30 cellular contexts compared by ENCODE assay signal in genomic region chr13:65236841-65237418, GRCh38.
DNase-seq lines count a peak whose midpoint lies in the region; FAIRE-seq and TF ChIP-seq lines count a peak whose summit lies in the region.
"Had no signal": no experiment of that assay in that cellular context is flagged by ENCODE, and none has a peak within 500 bp of the region (broad histone marks: within the 10 kb centered on the region; RNA-seq: fewer than 3 reads in every experiment).

No MANE protein-coding gene starts in this region.

- H3K4me1 ChIP-seq in HUES64 (ENCODE audit: insufficient read depth, low read length), result no peaks in the 10 kb centered on the region
- peaks cover 0 to 2% (median 0%) of the 10 kb centered on the region in 4 experiments; a peak in 1 of 7 replicates for H3K4me1 ChIP-seq in H1 (replicated peaks in 1 of 4; ENCODE audit: control insufficient read depth in 3 of 4, insufficient read depth in 4 of 4, low read length in 3 of 4)
- no peaks in the 10 kb centered on the region for H3K4me1 ChIP-seq in neural progenitor cell
- no peaks in the 10 kb centered on the region for H3K4me1 ChIP-seq in H9 (ENCODE audit: insufficient read depth, low read length)
- H3K4me1 ChIP-seq: BLaER1, SJSA1 had no signal

- H2BK20ac ChIP-seq in H1 (ENCODE audit: low read length), result no peak overlapping the region
- no peak overlapping the region for H2BK20ac ChIP-seq in H9 (ENCODE audit: low read depth, low read length, poor library complexity, severe bottlenecking)

- no peak overlapping the region for H3K4ac ChIP-seq in H1 (replicated peaks; ENCODE audit: insufficient read length, low read depth, low read length)
- no peak overlapping the region for H3K4ac ChIP-seq in H9 (ENCODE audit: low read depth, low read length)

- no peak for TF ChIP-seq CTCF in H1 (IDR thresholded peaks at IDR 0.05; ENCODE audit: control extremely low read depth in 1 of 3, insufficient read depth in 1 of 3, low read depth in 1 of 3, low read length in 3 of 3)
- no peak for TF ChIP-seq CTCF in neural progenitor cell (IDR thresholded peaks at IDR 0.05)
- TF ChIP-seq CTCF in H9 (conservative IDR thresholded peaks at IDR 0.05), result no peak

- TF ChIP-seq RAD21 in H1 (IDR thresholded peaks at IDR 0.05 in 1 of 2, conservative IDR thresholded peaks at IDR 0.05 in 1 of 2; ENCODE audit: low read depth in 2 of 2, low read length in 2 of 2), result 0 out of 4 replicates have a peak, but pooled peaks of 1 of the 2 experiments have one; percentile 2

- H3T11ph ChIP-seq in H9 (ENCODE audit: low read length), result no peak overlapping the region

- H3K9me3 Mint-ChIP-seq in neural progenitor cell, result peaks cover 17% of the 10 kb centered on the region
- peaks cover 12 to 38% of the 10 kb centered on the region in 2 experiments for H3K9me3 Mint-ChIP-seq in H9

- H4K8ac ChIP-seq in H1 (ENCODE audit: extremely low read depth, insufficient read depth, low read length) (no peak overlapping the region), H9 (replicated peaks; ENCODE audit: insufficient read length, low read depth, low read length) (no peak overlapping the region)

- H2AK5ac ChIP-seq in H1 (ENCODE audit: low read depth, low read length), result no peak overlapping the region
- no peak overlapping the region for H2AK5ac ChIP-seq in H9 (ENCODE audit: insufficient read length, low read length)

- H4K20me1 ChIP-seq in H1 (replicated peaks in 1 of 2; ENCODE audit: control insufficient read depth in 1 of 2, insufficient read depth in 2 of 2, low read length in 2 of 2) (no peaks in the 10 kb centered on the region), neural progenitor cell (ENCODE audit: low read depth) (no peaks in the 10 kb centered on the region), H9 (ENCODE audit: control insufficient read depth, insufficient read depth, insufficient read length) (no peaks in the 10 kb centered on the region)
- H4K20me1 ChIP-seq: BLaER1 had no signal

- H2BK5ac ChIP-seq in H1 (ENCODE audit: low read depth, low read length) (no peak overlapping the region), H9 (ENCODE audit: insufficient read length, low read length) (no peak overlapping the region)

- H3K9me3 ChIP-seq in HUES64 (ENCODE audit: insufficient read depth, low read depth, low read length) (peaks cover 18% of the 10 kb centered on the region; the same call in 1 of the 2 replicates), H1 (ENCODE audit: insufficient read depth in 2 of 2, low read depth in 1 of 2, low read length in 1 of 2) (no peaks in the 10 kb centered on the region), neural progenitor cell (ENCODE audit: low read depth) (no peaks in the 10 kb centered on the region), H9 (ENCODE audit: control insufficient read depth, low read depth, low read length) (peaks cover 8% of the 10 kb centered on the region)
- H3K9me3 ChIP-seq: SJSA1 had no signal

- H3K27ac Mint-ChIP-seq in neural progenitor cell (no peak overlapping the region), H9 (peak overlapping the region in 1 of 3 experiments; percentile 94; a peak in 2 of 7 replicates)
- H3K27ac Mint-ChIP-seq: CD4-positive, CD25-positive, alpha-beta regulatory T cell; IgD-negative memory B cell had no signal

- H3K4me1 Mint-ChIP-seq in neural progenitor cell (no peaks in the 10 kb centered on the region), H9 (peaks cover 13 to 19% of the 10 kb centered on the region in 2 experiments)

- H3K56ac ChIP-seq in H1 (replicated peaks; ENCODE audit: insufficient read length, low read depth, low read length), result no peak overlapping the region
- H3K56ac ChIP-seq in H9 (ENCODE audit: insufficient read length, low read depth, low read length), result no peak overlapping the region

- H3K14ac ChIP-seq in H1 (ENCODE audit: insufficient read length), result no peak overlapping the region
- no peak overlapping the region for H3K14ac ChIP-seq in H9 (ENCODE audit: insufficient read depth, low read length)

- H3K9ac ChIP-seq in HUES64 (ENCODE audit: low read depth, low read length) (no peak overlapping the region), H1 (replicated peaks in 1 of 4; ENCODE audit: extremely low read depth in 1 of 4, low read depth in 3 of 4, low read length in 3 of 4) (no peak overlapping the region), neural progenitor cell (no peak overlapping the region), H9 (ENCODE audit: extremely low read depth, insufficient read length, low read length) (no peak overlapping the region)
- H3K9ac ChIP-seq: BLaER1, KMS-11 had no signal

- FAIRE-seq in H1 (lab: Jason Lieb, UNC), result peak; percentile 72
- FAIRE-seq: D721Med, GM12878, H54 had no signal

- no peaks in the 10 kb centered on the region for H3K36me3 Mint-ChIP-seq in neural progenitor cell
- peaks cover 9 to 27% (median 21%) of the 10 kb centered on the region in 3 experiments for H3K36me3 Mint-ChIP-seq in H9 (ENCODE audit: insufficient read depth in 1 of 3, low read depth in 3 of 3)
- H3K36me3 Mint-ChIP-seq: CD4-positive, CD25-positive, alpha-beta regulatory T cell had no signal

- no peak overlapping the region for H2BK15ac ChIP-seq in H1 (ENCODE audit: low read length)
- H2BK15ac ChIP-seq in H9 (ENCODE audit: low read depth, low read length), result no peak overlapping the region

- H3K27ac ChIP-seq in HUES64 (ENCODE audit: low read depth, low read length) (peak overlapping the region; percentile 52; the same call in 1 of the 2 replicates), H1 (ENCODE audit: low read depth, low read length) (no peak overlapping the region), neural progenitor cell (no peak overlapping the region), H9 (ENCODE audit: insufficient read length, low read depth, low read length) (no peak overlapping the region)
- H3K27ac ChIP-seq: BLaER1, KMS-11, SJSA1 had no signal

- CTCF ChIA-PET in H1 (lab: Charles Lee; ENCODE audit: partially characterized antibody), result no interaction called here

- H3K27me3 Mint-ChIP-seq in neural progenitor cell (ENCODE audit: insufficient read depth, low read depth) (no peaks in the 10 kb centered on the region), H9 (ENCODE audit: low read depth) (no peaks in the 10 kb centered on the region)
- H3K27me3 Mint-ChIP-seq: CD4-positive, CD25-positive, alpha-beta regulatory T cell; IgD-negative memory B cell had no signal

- no peak overlapping the region; a peak in 1 of 4 replicates for H3K4me2 ChIP-seq in H1 (ENCODE audit: insufficient read depth in 1 of 2, low read depth in 2 of 2, low read length in 2 of 2)
- H3K4me2 ChIP-seq in neural progenitor cell, result no peak overlapping the region
- H3K4me2 ChIP-seq in H9 (ENCODE audit: insufficient read depth, insufficient read length, low read length), result no peak overlapping the region
- H3K4me2 ChIP-seq: BLaER1, KMS-11 had no signal

- H3K23ac ChIP-seq in H1 (ENCODE audit: insufficient read length) (no peak overlapping the region), H9 (ENCODE audit: insufficient read length, low read depth, low read length) (no peak overlapping the region)

- H4K5ac ChIP-seq in H1 (ENCODE audit: insufficient read length, low read depth, low read length) (no peak overlapping the region), H9 (ENCODE audit: insufficient read length, low read depth, low read length) (no peak overlapping the region)

- H3K4me3 Mint-ChIP-seq in neural progenitor cell, result no peak overlapping the region
- H3K4me3 Mint-ChIP-seq in H9, result no peak overlapping the region
- H3K4me3 Mint-ChIP-seq: CD4-positive, CD25-positive, alpha-beta regulatory T cell had no signal

- TF ChIP-seq EP300 in H1 (IDR thresholded peaks at IDR 0.05; ENCODE audit: borderline replicate concordance in 1 of 2, low read depth in 2 of 2, low read length in 2 of 2), result peak; percentile 15 to 93; a peak in 1 of 3 replicates

- DNase-seq in NCI-H748 (lab: John Stamatoyannopoulos, UW; ENCODE audit: unreplicated experiment), result peak; percentile 10
- no peak for DNase-seq in NCI-H748 treated with DMSO at 0.1 percent for 48 hours (lab: John Stamatoyannopoulos, UW)
- DNase-seq in H1 (ENCODE audit: low read depth in 1 of 2, low spot score in 2 of 2), result peak in 1 of 2 experiments; percentile 48
- peak; percentile 3 for DNase-seq in neural progenitor cell (ENCODE audit: low spot score)
- no peak for DNase-seq in H9
- DNase-seq in NCI-H2171 (lab: John Stamatoyannopoulos, UW), result no peak
- DNase-seq in NK-92 (lab: John Stamatoyannopoulos, UW; ENCODE audit: unreplicated experiment), result no peak
- DNase-seq: 8988T; CD4-positive, CD25-positive, alpha-beta regulatory T cell; GDM1; MM.1S; NCI-H1048; NCI-H1417 treated with DMSO at 0.1 percent for 48 hours; NCI-H1694 treated with DMSO at 0.1 percent for 48 hours; NCI-H2081; NCI-H2171 treated with DMSO at 0.1 percent for 48 hours; NCI-H345; NCI-H510A treated with DMSO at 0.1 percent for 48 hours; NCI-H774; NK-92 treated with Interleukin-12 subunit alpha and Interleukin-12 subunit beta, amount 100 ng/mL, for 24 hours; Right ventricle myocardium superior; RPMI8226 had no signal

- no peak overlapping the region for H4K91ac ChIP-seq in H1 (replicated peaks; ENCODE audit: insufficient read length, low read length)
- H4K91ac ChIP-seq in H9 (ENCODE audit: insufficient read length, low read depth, low read length), result no peak overlapping the region

- H2BK120ac ChIP-seq in H1 (replicated peaks; ENCODE audit: low read depth, low read length) (no peak overlapping the region), H9 (ENCODE audit: low read depth, low read length, poor library complexity, severe bottlenecking) (no peak overlapping the region)

- POLR2A ChIA-PET in H1 (lab: Charles Lee; ENCODE audit: partially characterized antibody), result no interaction called here

- TF ChIP-seq POLR2A in H1 (IDR thresholded peaks at IDR 0.05; ENCODE audit: control extremely low read depth in 1 of 2, low read depth in 2 of 2, low read length in 2 of 2), result no peak

- 93% methylated on average over 6 of the region's 6 CpGs for WGBS in HUES64
- 56% methylated on average over 6 of the region's 6 CpGs; no CpG with 5 or more reads in 1 of the 2 experiments for WGBS in H1 (ENCODE audit: extremely low coverage in 1 of 2, insufficient coverage in 1 of 2, insufficient read length in 1 of 2, insufficient replicate concordance in 2 of 2, low coverage in 1 of 2, low lambda C conversion rate in 2 of 2, missing lambda C conversion rate in 1 of 2), 2 experiments
- WGBS in H9 (ENCODE audit: extremely low coverage, insufficient read length, low lambda C conversion rate), result no CpG with 5 or more reads among the region's 6 CpGs

- H3K18ac ChIP-seq in H1 (ENCODE audit: extremely low read depth, low read length) (no peak overlapping the region), H9 (ENCODE audit: insufficient read length, low read depth, low read length) (no peak overlapping the region)

- H2BK12ac ChIP-seq in H1 (ENCODE audit: low read depth, low read length), result no peak overlapping the region
- H2BK12ac ChIP-seq in H9 (ENCODE audit: insufficient read length, low read depth, low read length), result no peak overlapping the region

- no peaks in the 10 kb centered on the region for H3K79me2 ChIP-seq in H1 (ENCODE audit: control insufficient read depth in 1 of 2, insufficient read depth in 2 of 2, low read length in 2 of 2)
- H3K79me2 ChIP-seq in neural progenitor cell (ENCODE audit: low read depth), result no peaks in the 10 kb centered on the region
- no peaks in the 10 kb centered on the region for H3K79me2 ChIP-seq in H9 (ENCODE audit: insufficient read depth, low read length)

- no peak overlapping the region for H3K4me3 ChIP-seq in HUES64 (ENCODE audit: low read length)
- no peak overlapping the region for H3K4me3 ChIP-seq in H1 (ENCODE audit: extremely low read depth in 1 of 4, insufficient read depth in 2 of 4, low read depth in 3 of 4, low read length in 4 of 4)
- no peak overlapping the region for H3K4me3 ChIP-seq in neural progenitor cell
- H3K4me3 ChIP-seq: BLaER1, GM12878, SJSA1 had no signal

- no peaks in the 10 kb centered on the region for H3K23me2 ChIP-seq in H1 (ENCODE audit: low read depth, low read length)
- H3K23me2 ChIP-seq in H9 (ENCODE audit: insufficient read length, low read depth, low read length, poor library complexity, severe bottlenecking), result no peaks in the 10 kb centered on the region

- H2AFZ ChIP-seq in H1 (ENCODE audit: low read length), result no peak overlapping the region
- no peak overlapping the region for H2AFZ ChIP-seq in neural progenitor cell (replicated peaks)
- no peak overlapping the region for H2AFZ ChIP-seq in H9 (ENCODE audit: low read length)

- no peaks in the 10 kb centered on the region for H3F3A ChIP-seq in neural progenitor cell (ENCODE audit: low read depth)

- H3K27me3 ChIP-seq in HUES64 (ENCODE audit: insufficient read depth, low read length), result no peaks in the 10 kb centered on the region
- H3K27me3 ChIP-seq in H1 (replicated peaks in 1 of 4; ENCODE audit: control insufficient read depth in 3 of 4, extremely low read depth in 1 of 4, insufficient read depth in 3 of 4, low read length in 3 of 4), result no peaks in the 10 kb centered on the region
- no peaks in the 10 kb centered on the region for H3K27me3 ChIP-seq in neural progenitor cell
- no peaks in the 10 kb centered on the region for H3K27me3 ChIP-seq in H9 (ENCODE audit: insufficient read depth, low read length)
- H3K27me3 ChIP-seq: BLaER1, SJSA1 had no signal

- no peaks in the 10 kb centered on the region for H3K79me1 ChIP-seq in H1 (ENCODE audit: low read depth, low read length)
- H3K79me1 ChIP-seq in H9 (ENCODE audit: insufficient read depth, low read depth, low read length, poor library complexity, severe bottlenecking), result no peaks in the 10 kb centered on the region

- H3K36me3 ChIP-seq in HUES64 (ENCODE audit: insufficient read depth, low read length), result no peaks in the 10 kb centered on the region
- no peaks in the 10 kb centered on the region for H3K36me3 ChIP-seq in H1 (ENCODE audit: control insufficient read depth in 2 of 4, insufficient read depth in 4 of 4, low read length in 3 of 4)
- H3K36me3 ChIP-seq in neural progenitor cell, result no peaks in the 10 kb centered on the region
- H3K36me3 ChIP-seq: BLaER1, SJSA1 had no signal

Comparison
In these comparisons a context has a peak if more than half of its experiments do, and no peak if none do; other contexts are left out.
1. DNase-seq: peak in NCI-H748 (single experiment) and neural progenitor cell (single experiment); none in NCI-H748 treated with DMSO at 0.1 percent for 48 hours (single experiment), H9 (single experiment), NCI-H2171 (single experiment) and NK-92 (single experiment).